In the genomic region with DNA sequence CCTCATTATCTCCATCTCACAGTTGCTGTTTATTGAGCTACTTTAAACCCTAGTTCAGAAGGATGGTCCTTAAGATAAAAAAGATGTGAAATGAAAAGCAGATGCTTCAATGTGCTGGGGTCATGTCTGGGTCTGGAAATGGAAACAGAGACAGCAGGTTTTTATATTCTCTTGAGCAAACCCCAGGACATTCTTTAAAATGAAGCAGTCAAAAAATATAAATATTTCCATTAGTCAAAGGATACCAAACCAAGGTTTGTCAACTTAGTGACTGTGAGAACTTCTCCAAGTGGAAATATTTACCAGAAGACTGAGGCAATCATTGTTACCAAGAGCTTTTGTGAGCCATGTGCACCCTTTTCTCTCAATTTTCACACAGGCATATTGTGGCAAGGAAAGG, we compare ENCODE assay signal across 21 cellular contexts.
"Had no signal": no experiment of that assay in that cellular context is flagged by ENCODE, and none has a peak within 500 bp of the region (broad histone marks: within the 10 kb centered on the region; RNA-seq: fewer than 3 reads in every experiment).

No MANE protein-coding gene starts in this region.

- H3K36me3 ChIP-seq: gastroesophageal sphincter, spleen, uterus had no signal

- H3K27me3 ChIP-seq: gastroesophageal sphincter, spleen, testis, uterus had no signal

- DNase-seq: activated CD4-positive, alpha-beta memory T cell treated with anti-CD3 and anti-CD28 coated beads, Interleukin-2, amount 10 ng/mL, durations not matched to agents 7 days and 5 days; activated CD4-positive, alpha-beta T cell treated with anti-CD3 and anti-CD28 coated beads for 4 hours; activated effector memory CD4-positive, alpha-beta T cell treated with Interleukin-2 at 50 U/mL for 16 hours; activated naive CD4-positive, alpha-beta T cell treated with anti-CD3 and anti-CD28 coated beads for 36 hours; activated naive CD8-positive, alpha-beta T cell treated with anti-CD3 and anti-CD28 coated beads, Interleukin-2, amount 10 ng/mL, durations not matched to agents 7 days and 5 days; activated T-cell treated with anti-CD3 and anti-CD28 coated beads, Interleukin-2, amount 50 U/mL, for 72 hours; amygdala; dermis blood vessel endothelial cell; effector CD8-positive, alpha-beta T cell; head of caudate nucleus; left colon; nucleus accumbens; spleen; stimulated activated CD4-positive, alpha-beta T cell treated with anti-CD3 and anti-CD28 coated beads, Interleukin-4, amount 100 ng/mL, for 1 hour; stimulated activated naive CD4-positive, alpha-beta T cell; T-helper 9 cell; testis; trophoblast cell; uterus had no signal

- H3K4me1 ChIP-seq: spleen, testis, uterus had no signal

- H3K4me3 ChIP-seq: gastroesophageal sphincter, spleen, testis, uterus had no signal

- H3K27ac ChIP-seq: gastroesophageal sphincter, spleen, testis, uterus had no signal

- ATAC-seq: activated T-cell treated with anti-CD3 and anti-CD28 coated beads, Interleukin-2, amount 50 U/mL, for 72 hours; gastroesophageal sphincter; left colon; WTC11 had no signal

- H3K9me3 ChIP-seq: gastroesophageal sphincter, testis, uterus had no signal
